Comparison of ENCODE assay signal across 34 cellular contexts in genomic region chr5:21165344-21165743, GRCh38.
"Had no signal": no experiment of that assay in that cellular context is flagged by ENCODE, and none has a peak within 500 bp of the region (broad histone marks: within the 10 kb centered on the region; RNA-seq: fewer than 3 reads in every experiment).

No MANE protein-coding gene starts in this region.

- H3K36me3 ChIP-seq: adrenal gland, breast epithelium, cardiac muscle cell, colonic mucosa, WERI-Rb-1 had no signal

- H3K27ac ChIP-seq: adrenal gland, breast epithelium, cardiac muscle cell, colonic mucosa, WERI-Rb-1 had no signal

- H3K9me3 Mint-ChIP-seq: brain had no signal

- ATAC-seq: activated CD4-positive, CD25-positive, alpha-beta regulatory T cell treated with anti-CD3 and anti-CD28 coated beads, Interleukin-2, amount 50 U/mL, for 24 hours; activated CD8-positive, alpha-beta T cell treated with anti-CD3 and anti-CD28 coated beads for 36 hours; activated naive CD8-positive, alpha-beta T cell treated with anti-CD3 and anti-CD28 coated beads, Interleukin-2, amount 50 U/mL, for 24 hours; esophagus mucosa; T-helper 17 cell had no signal

- H3K27ac Mint-ChIP-seq: activated B cell treated with CpG ODN at 0.5 μM for 24 hours; activated CD8-positive, alpha-beta T cell treated with anti-CD3 and anti-CD28 coated beads for 36 hours; activated naive CD4-positive, alpha-beta T cell treated with anti-CD3 and anti-CD28 coated beads for 36 hours; activated naive CD4-positive, alpha-beta T cell treated with anti-CD3 and anti-CD28 coated beads, Interleukin-2, amount 50 U/mL, for 24 hours; activated naive CD8-positive, alpha-beta T cell treated with anti-CD3 and anti-CD28 coated beads for 36 hours; activated naive CD8-positive, alpha-beta T cell treated with anti-CD3 and anti-CD28 coated beads, Interleukin-2, amount 50 U/mL, for 24 hours; activated T-helper 1 cell treated with anti-CD3 and anti-CD28 coated beads, Interleukin-12 subunit alpha, Interleukin-12 subunit beta, Interleukin-2, Interleukin-4 antibody, amounts not matched to agents 30 ng/mL and 10 ng/mL and 1 ng/mL, durations not matched to agents 14 hours and 24 hours and 36 hours; activated T-helper 2 cell treated with anti-CD3 and anti-CD28 coated beads, Interferon-gamma antibody, Interleukin-2, Interleukin-4, amounts not matched to agents 10 μg/mL and 5 μg/mL and 100 μg/mL, durations not matched to agents 14 hours and 24 hours and 36 hours; brain; T-helper 17 cell; T-helper 2 cell treated with Interferon-gamma antibody and Interleukin-4, amounts not matched to agents 5 μg/mL and 100 μg/mL, for 36 hours had no signal

- H3K4me1 ChIP-seq: adrenal gland, breast epithelium, colonic mucosa had no signal

- H3K27me3 ChIP-seq: adrenal gland, breast epithelium, cardiac muscle cell, colonic mucosa had no signal

- H3K4me3 ChIP-seq: adrenal gland, breast epithelium, cardiac muscle cell, colonic mucosa had no signal

- H3K4me1 Mint-ChIP-seq: activated B cell treated with CpG ODN at 0.5 μM for 24 hours; activated naive CD4-positive, alpha-beta T cell treated with anti-CD3 and anti-CD28 coated beads, Interleukin-2, amount 50 U/mL, for 24 hours; activated naive CD8-positive, alpha-beta T cell treated with anti-CD3 and anti-CD28 coated beads for 36 hours; activated naive CD8-positive, alpha-beta T cell treated with anti-CD3 and anti-CD28 coated beads, Interleukin-2, amount 50 U/mL, for 24 hours; brain; T-helper 17 cell had no signal

- H3K36me3 Mint-ChIP-seq: activated naive CD4-positive, alpha-beta T cell treated with anti-CD3 and anti-CD28 coated beads, Interleukin-2, amount 50 U/mL, for 24 hours; activated naive CD8-positive, alpha-beta T cell treated with anti-CD3 and anti-CD28 coated beads for 36 hours; brain had no signal

- DNase-seq: activated B cell treated with CpG ODN at 0.5 μM for 24 hours; activated CD4-positive, alpha-beta T cell treated with anti-CD3 and anti-CD28 coated beads for 48 hours; activated CD4-positive, alpha-beta T cell treated with anti-CD3 and anti-CD28 coated beads, Interleukin-2, amount 50 U/mL, for 1 hour; activated CD4-positive, alpha-beta T cell treated with anti-CD3 and anti-CD28 coated beads, Interleukin-2, amount 50 U/mL, for 48 hours; activated CD8-positive, alpha-beta memory T cell treated with anti-CD3 and anti-CD28 coated beads for 24 hours; activated CD8-positive, alpha-beta memory T cell treated with anti-CD3 and anti-CD28 coated beads, Interleukin-2, amount 50 U/mL, for 4 hours; activated CD8-positive, alpha-beta T cell treated with anti-CD3 and anti-CD28 coated beads for 36 hours; activated effector memory CD4-positive, alpha-beta T cell treated with anti-CD3 and anti-CD28 coated beads, Interleukin-2, amount 50 U/mL, for 16 hours; activated naive CD4-positive, alpha-beta T cell treated with anti-CD3 and anti-CD28 coated beads for 36 hours; activated naive CD8-positive, alpha-beta T cell treated with anti-CD3 and anti-CD28 coated beads for 36 hours; activated naive CD8-positive, alpha-beta T cell treated with anti-CD3 and anti-CD28 coated beads, Interleukin-2, amount 50 U/mL, for 24 hours; activated T-cell treated with anti-CD3 and anti-CD28 coated beads, Interleukin-2, amount 50 U/mL, for 1 hour; activated T-cell treated with anti-CD3 and anti-CD28 coated beads, Interleukin-2, amount 50 U/mL, for 48 hours; adrenal gland; amygdala; aorta; central memory CD4-positive, alpha-beta T cell; cerebellar nuclear complex; colonic mucosa; effector CD8-positive, alpha-beta T cell; foreskin fibroblast; T-helper 1 cell; T-helper 17 cell; T1000; WERI-Rb-1 had no signal

- H3K9me3 ChIP-seq: adrenal gland, breast epithelium, colonic mucosa had no signal

- H3K27me3 Mint-ChIP-seq: activated B cell treated with CpG ODN at 0.5 μM for 24 hours; activated CD8-positive, alpha-beta T cell treated with anti-CD3 and anti-CD28 coated beads for 36 hours; activated naive CD4-positive, alpha-beta T cell treated with anti-CD3 and anti-CD28 coated beads, Interleukin-2, amount 50 U/mL, for 24 hours; activated naive CD8-positive, alpha-beta T cell treated with anti-CD3 and anti-CD28 coated beads for 36 hours; activated naive CD8-positive, alpha-beta T cell treated with anti-CD3 and anti-CD28 coated beads, Interleukin-2, amount 50 U/mL, for 24 hours; brain; T-helper 17 cell had no signal

- H3K4me3 Mint-ChIP-seq: activated B cell treated with CpG ODN at 0.5 μM for 24 hours; activated CD8-positive, alpha-beta T cell treated with anti-CD3 and anti-CD28 coated beads for 36 hours; activated naive CD4-positive, alpha-beta T cell treated with anti-CD3 and anti-CD28 coated beads for 36 hours; activated naive CD4-positive, alpha-beta T cell treated with anti-CD3 and anti-CD28 coated beads, Interleukin-2, amount 50 U/mL, for 24 hours; activated naive CD8-positive, alpha-beta T cell treated with anti-CD3 and anti-CD28 coated beads for 36 hours; activated naive CD8-positive, alpha-beta T cell treated with anti-CD3 and anti-CD28 coated beads, Interleukin-2, amount 50 U/mL, for 24 hours; activated T-helper 1 cell treated with anti-CD3 and anti-CD28 coated beads, Interleukin-12 subunit alpha, Interleukin-12 subunit beta, Interleukin-2, Interleukin-4 antibody, amounts not matched to agents 30 ng/mL and 10 ng/mL and 1 ng/mL, durations not matched to agents 14 hours and 24 hours and 36 hours; brain; T-helper 17 cell; T-helper 2 cell treated with Interferon-gamma antibody and Interleukin-4, amounts not matched to agents 5 μg/mL and 100 μg/mL, for 36 hours had no signal
